14 cellular contexts compared by ENCODE assay signal in the genomic region with DNA sequence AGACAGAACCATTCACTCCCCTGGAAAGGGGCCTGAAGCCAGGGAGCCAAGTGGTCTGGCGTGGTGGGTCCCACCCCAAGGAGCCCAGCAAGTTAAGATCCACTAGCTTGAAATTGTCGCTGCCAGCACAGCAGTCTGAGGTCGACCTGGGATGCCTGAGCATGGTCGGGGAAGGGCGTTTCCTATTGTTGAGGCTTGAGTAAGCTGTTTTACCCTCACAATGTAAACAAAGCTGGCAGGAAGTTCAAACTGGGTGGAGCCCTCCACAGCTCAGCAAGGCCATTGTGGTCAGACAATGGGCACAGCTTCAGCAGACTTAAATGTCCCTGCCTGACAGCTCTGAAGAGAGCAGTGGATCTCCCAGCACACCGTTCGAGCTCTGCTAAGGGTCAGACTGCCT.
DNase-seq lines count a peak whose midpoint lies in the region; TF ChIP-seq lines count a peak whose summit lies in the region.
"Had no signal": no experiment of that assay in that cellular context is flagged by ENCODE, and none has a peak within 500 bp of the region (broad histone marks: within the 10 kb centered on the region; RNA-seq: fewer than 3 reads in every experiment).

No MANE protein-coding gene starts in this region.

- no peaks in the 10 kb centered on the region for H3K27me3 ChIP-seq in SJCRH30
- H3K27me3 ChIP-seq: ovary had no signal

- no peaks in the 10 kb centered on the region for H3K9me2 ChIP-seq in OCI-LY7 (ENCODE audit: insufficient read depth, low read length)

- H3K79me2 ChIP-seq in OCI-LY7 (ENCODE audit: insufficient read depth, low read depth, low read length), result no peaks in the 10 kb centered on the region

- H4K20me1 ChIP-seq in OCI-LY7 (ENCODE audit: insufficient read depth, low read length), result no peaks in the 10 kb centered on the region

- H2AFZ ChIP-seq in OCI-LY7 (ENCODE audit: low read length), result no peak overlapping the region

- CTCF ChIA-PET in OCI-LY7 (lab: Charles Lee; ENCODE audit: unreplicated experiment), result no interaction called here

- intact Hi-C loops in OCI-LY7 (cut with micrococcal nuclease; ENCODE audit: unreplicated experiment), result no loop called here

- H3K4me2 ChIP-seq in OCI-LY7 (ENCODE audit: low read length), result no peak overlapping the region

- TF ChIP-seq CTCF in GM12865 (IDR thresholded peaks at IDR 0.05; ENCODE audit: insufficient read depth, low read depth, low read length, missing control alignments) (no peak), OCI-LY7 (conservative IDR thresholded peaks at IDR 0.05; ENCODE audit: low read length) (no peak)

- H3K27ac ChIP-seq in SJCRH30, result no peak overlapping the region
- no peak overlapping the region for H3K27ac ChIP-seq in OCI-LY7 (ENCODE audit: low read depth, low read length, poor library complexity, severe bottlenecking)
- H3K27ac ChIP-seq: lower lobe of right lung, ovary had no signal

- POLR2A ChIA-PET in OCI-LY7 (lab: Charles Lee), result interaction anchor here (0.5 kb wide), 1 partner anchor 1170 kb away, joined by 3 read pairs; no protein-coding TSS in a partner anchor

- H3K36me3 ChIP-seq in SJCRH30, result no peaks in the 10 kb centered on the region
- H3K36me3 ChIP-seq in OCI-LY7 (ENCODE audit: insufficient read depth, low read length), result no peaks in the 10 kb centered on the region
- H3K36me3 ChIP-seq: lower lobe of right lung, ovary had no signal

- BruUV-seq in OCI-LY7 (replicated peaks; lab: Mats Ljungman, UMichigan), result no TSS peak

- H3K9me3 ChIP-seq in SJCRH30 (replicated peaks) (no peaks in the 10 kb centered on the region), OCI-LY7 (ENCODE audit: low read length) (no peaks in the 10 kb centered on the region)
- H3K9me3 ChIP-seq: lower lobe of right lung, ovary had no signal

- DNase-seq in GM12865 (ENCODE audit: low read depth), result peak; percentile 19
- peak; percentile 43 for DNase-seq in LoVo (ENCODE audit: low spot score)
- DNase-seq in UCSD-AML1 (lab: John Stamatoyannopoulos, UW; ENCODE audit: unreplicated experiment), result peak; percentile 3
- DNase-seq in iPS-NIHi7 (ENCODE audit: extremely low spot score), result peak; percentile 38
- DNase-seq in kidney tubule cell (ENCODE audit: low spot score), result no peak
- no peak for DNase-seq in SJCRH30
- no peak for DNase-seq in OCI-LY7 (ENCODE audit: low spot score)
- no peak for DNase-seq in NCI-H82 (lab: John Stamatoyannopoulos, UW)
- DNase-seq: activated CD4-positive, alpha-beta T cell treated with anti-CD3 and anti-CD28 coated beads for 4 hours; CD8-positive, alpha-beta T cell; effector memory CD8-positive, alpha-beta T cell; lower lobe of right lung; NCI-H1092 treated with DMSO at 0.1 percent for 48 hours; ovary had no signal

- H3K4me1 ChIP-seq in SJCRH30 (no peaks in the 10 kb centered on the region), OCI-LY7 (ENCODE audit: insufficient read depth, low read length, poor library complexity, severe bottlenecking) (no peaks in the 10 kb centered on the region)
- H3K4me1 ChIP-seq: lower lobe of right lung had no signal

- no peak overlapping the region for H3K4me3 ChIP-seq in GM12865 (ENCODE audit: low read depth, low read length)
- H3K4me3 ChIP-seq in SJCRH30, result no peak overlapping the region
- no peak overlapping the region for H3K4me3 ChIP-seq in OCI-LY7 (ENCODE audit: low read depth, low read length, poor library complexity, severe bottlenecking)
- H3K4me3 ChIP-seq: lower lobe of right lung, ovary had no signal

Comparison
In these comparisons a context has a peak if more than half of its experiments do, and no peak if none do; other contexts are left out.
1. DNase-seq: peak in GM12865 (single experiment), LoVo (single experiment), UCSD-AML1 (single experiment) and iPS-NIHi7 (single experiment); none in kidney tubule cell (single experiment), SJCRH30 (0 of 2), OCI-LY7 (single experiment) and NCI-H82 (single experiment).